ENCODE assay signal across 8 cellular contexts in the genomic region with DNA sequence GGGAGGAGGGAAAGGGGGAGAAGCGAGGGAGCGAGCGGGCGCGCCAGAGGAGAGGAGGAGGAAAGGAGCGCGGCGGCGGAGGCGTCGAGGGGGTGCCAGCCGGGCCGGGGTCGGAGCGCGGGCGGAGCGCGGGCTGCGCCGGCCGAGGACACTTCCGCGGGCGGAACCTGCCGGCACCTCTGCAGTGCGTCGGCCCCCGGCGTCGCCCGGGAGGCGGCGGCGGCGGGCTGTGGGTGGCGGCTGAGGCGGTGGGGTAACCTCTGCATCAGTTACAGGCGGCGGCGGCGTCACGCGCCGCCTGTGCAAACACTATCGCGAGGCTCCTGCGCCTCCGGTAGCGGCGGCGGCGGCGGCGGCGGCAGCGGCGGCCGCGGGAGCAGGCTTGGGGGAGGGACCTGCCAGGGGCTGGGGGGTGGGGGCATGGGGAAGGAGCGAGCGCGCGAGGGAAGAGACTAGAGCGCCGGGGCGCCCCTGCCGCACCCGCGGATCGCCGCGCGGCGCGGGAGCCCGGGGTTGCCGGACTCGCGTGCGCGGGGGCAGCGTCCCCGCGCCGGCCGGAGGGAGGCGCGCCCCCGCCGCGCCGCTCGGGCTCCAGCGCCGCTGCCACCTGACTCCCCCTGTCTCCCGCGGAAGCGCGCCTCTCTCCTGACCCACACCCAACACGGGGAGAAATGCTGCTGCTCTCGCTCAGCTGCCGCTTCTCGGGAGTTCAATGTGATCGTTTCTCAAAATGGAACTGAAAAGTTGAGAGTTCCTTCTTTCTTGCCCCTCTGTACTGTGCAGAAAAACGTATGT. TPM values are rescaled to one million over a fixed set of nuclear protein-coding genes. Genes with fewer than 3 reads are reported as not detected.
DNase-seq lines count a peak whose midpoint lies in the region; ATAC-seq and TF ChIP-seq lines count a peak whose summit lies in the region.

A gene (minus strand): TSS at position 264 of the 795 bp plus-strand sequence. CDS start 465 bp downstream, outside the sequence.

- H3K36me3 ChIP-seq in liver (ENCODE audit: control insufficient read depth in 4 of 4, insufficient read depth in 3 of 4, low read depth in 1 of 4, low read length in 3 of 4) = no peaks in the 10 kb centered on the region

- H3K27ac ChIP-seq in liver (ENCODE audit: low read depth in 1 of 2, low read length in 2 of 2) = peak within 1 kb of the TSS; percentile 95 to 98

- under 1% methylated on average over 106 of the region's 106 CpGs for WGBS in liver

- H3K4me1 ChIP-seq in liver (ENCODE audit: control insufficient read depth in 4 of 4, insufficient read depth in 4 of 4, low read length in 3 of 4) = peaks cover 2 to 30% (median 16%) of the 10 kb centered on the region in 4 donors

- H3K9ac ChIP-seq in liver (ENCODE audit: low read depth in 1 of 2, low read length in 2 of 2) = peak within 1 kb of the TSS; percentile 83 to 86

- H3K27me3 ChIP-seq in liver (ENCODE audit: control insufficient read depth in 4 of 4, insufficient read depth in 4 of 4, low read length in 3 of 4) = no peaks in the 10 kb centered on the region

- DNase-seq in Ammon's horn (ENCODE audit: low spot score) = peak; percentile 82
- DNase-seq in NCI-H526 treated with DMSO at 0.1 percent for 48 hours (lab: John Stamatoyannopoulos, UW) = peak; percentile 73
- peak; percentile 76 for DNase-seq in activated CD4-positive, alpha-beta T cell treated with anti-CD3 and anti-CD28 coated beads, Interleukin-2, amount 50 U/mL, for 1 hour
- DNase-seq in dermis blood vessel endothelial cell = peak; percentile 81
- DNase-seq in stimulated activated CD4-positive, alpha-beta T cell treated with anti-CD3 and anti-CD28 coated beads, Interleukin-4, amount 100 ng/mL, for 24 hours = peak; percentile 73

- TF ChIP-seq RAD21 in liver (IDR thresholded peaks at IDR 0.05) = peak in 1 of 2 donors; percentile 47

- H3K4me3 ChIP-seq in liver (ENCODE audit: low read depth in 1 of 3, low read length in 3 of 3) = peak within 1 kb of the TSS; percentile 89 to 100 (median 95)

- TF ChIP-seq CTCF in liver (IDR thresholded peaks at IDR 0.05; ENCODE audit: low read depth, low read length, missing input control) = no peak

- peak; percentile 43 for ATAC-seq in GM19043 (IDR thresholded peaks at IDR 0.05; ENCODE audit: low read depth, unreplicated experiment)
- peak; percentile 62 for ATAC-seq in HG03354 (IDR thresholded peaks at IDR 0.05; ENCODE audit: poor library complexity, severe bottlenecking, unreplicated experiment)

- H3K9me3 ChIP-seq in liver (ENCODE audit: control insufficient read depth in 4 of 4, low read length in 3 of 4) = no peaks in the 10 kb centered on the region

TF ChIP-seq in liver, 16 proteins besides CTCF, POLR2A, EP300 and RAD21:
- TF ChIP-seq, protein P1, sequence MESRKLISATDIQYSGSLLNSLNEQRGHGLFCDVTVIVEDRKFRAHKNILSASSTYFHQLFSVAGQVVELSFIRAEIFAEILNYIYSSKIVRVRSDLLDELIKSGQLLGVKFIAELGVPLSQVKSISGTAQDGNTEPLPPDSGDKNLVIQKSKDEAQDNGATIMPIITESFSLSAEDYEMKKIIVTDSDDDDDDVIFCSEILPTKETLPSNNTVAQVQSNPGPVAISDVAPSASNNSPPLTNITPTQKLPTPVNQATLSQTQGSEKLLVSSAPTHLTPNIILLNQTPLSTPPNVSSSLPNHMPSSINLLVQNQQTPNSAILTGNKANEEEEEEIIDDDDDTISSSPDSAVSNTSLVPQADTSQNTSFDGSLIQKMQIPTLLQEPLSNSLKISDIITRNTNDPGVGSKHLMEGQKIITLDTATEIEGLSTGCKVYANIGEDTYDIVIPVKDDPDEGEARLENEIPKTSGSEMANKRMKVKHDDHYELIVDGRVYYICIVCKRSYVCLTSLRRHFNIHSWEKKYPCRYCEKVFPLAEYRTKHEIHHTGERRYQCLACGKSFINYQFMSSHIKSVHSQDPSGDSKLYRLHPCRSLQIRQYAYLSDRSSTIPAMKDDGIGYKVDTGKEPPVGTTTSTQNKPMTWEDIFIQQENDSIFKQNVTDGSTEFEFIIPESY (IDR thresholded peaks at IDR 0.05) = no peak
- TF ChIP-seq TAF1 (conservative IDR thresholded peaks at IDR 0.05) (peak; percentile 35), FOXA2 (IDR thresholded peaks at IDR 0.05) (no peak), YY1 (IDR thresholded peaks at IDR 0.05) (peak; percentile 38)

RNA-seq across cellular contexts. Expression of the gene that starts here (rescaled TPM):
- total RNA-seq in dermis blood vessel endothelial cell (15.1 and 45.1 TPM in 2 replicates), liver (10 to 100 TPM; 14.4 to 19.6 TPM)
- polyA plus RNA-seq in liver = 10 to 100 TPM in 1 of 2 donors, 1 to 10 TPM in 1; 7.7 to 16.8 TPM

Comparison
In these comparisons a context has a peak if more than half of its experiments do, and no peak if none do; other contexts are left out.
1. Peak in every context shown above with its lines: DNase-seq, ATAC-seq, H3K4me3 ChIP-seq and H3K27ac ChIP-seq.